Comparison of ENCODE assay signal across 10 cellular contexts in the genomic region with DNA sequence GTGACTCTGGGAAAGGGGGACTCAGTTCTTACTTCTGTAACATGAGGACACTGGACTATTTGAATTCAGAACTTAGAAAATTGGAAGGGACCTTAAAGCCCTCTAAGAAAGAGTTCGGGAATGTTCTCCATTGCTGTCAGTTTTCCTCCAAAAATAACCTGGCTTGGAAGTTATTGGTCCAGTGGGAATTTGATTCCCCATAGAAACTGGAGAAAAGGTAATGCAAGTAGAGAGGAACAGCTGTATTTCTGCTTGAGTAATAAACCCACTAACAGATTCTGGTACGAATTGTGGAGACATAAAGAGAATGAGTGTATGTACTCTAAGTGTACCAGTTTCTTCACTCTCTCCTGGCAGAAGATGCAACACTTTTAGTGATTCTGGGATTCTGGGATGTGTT. TPM values are rescaled to one million over a fixed set of nuclear protein-coding genes. Genes with fewer than 3 reads are reported as not detected.
A peak's percentile ranks its signal among the peaks of the same experiment; 100 is the strongest.
DNase-seq lines count a peak whose midpoint lies in the region; ATAC-seq, FAIRE-seq and TF ChIP-seq lines count a peak whose summit lies in the region.
"Had no signal": no experiment of that assay in that cellular context is flagged by ENCODE, and none has a peak within 500 bp of the region (broad histone marks: within the 10 kb centered on the region; RNA-seq: fewer than 3 reads in every experiment).

No MANE protein-coding gene starts in this region.

- H3K27me3 Mint-ChIP-seq in HFFc6 (ENCODE audit: insufficient read depth), result peaks cover 5% of the 10 kb centered on the region; the same call in 1 of the 2 replicates

- H3K9ac ChIP-seq in K562 (ENCODE audit: insufficient read depth in 1 of 2, low read depth in 2 of 2, low read length in 2 of 2) (peak overlapping the region in 1 of 2 experiments; percentile 94; a peak in 2 of 4 replicates), muscle layer of colon (ENCODE audit: low read length) (no peak overlapping the region)

- peak overlapping the region; percentile 94 for H3K4me3 Mint-ChIP-seq in HFFc6

- H2AFZ ChIP-seq in K562 (ENCODE audit: low read depth, low read length), result no peak overlapping the region

- peaks cover 23% of the 10 kb centered on the region for H4K20me1 ChIP-seq in K562 (replicated peaks; ENCODE audit: control insufficient read depth, insufficient read depth, low read length)

- no peak for FAIRE-seq in A549 (lab: Jason Lieb, UNC)
- FAIRE-seq in K562 (lab: Jason Lieb, UNC), result no peak

- H3K9me1 ChIP-seq in K562 (ENCODE audit: control insufficient read depth, insufficient read depth, low read length), result peaks cover 7% of the 10 kb centered on the region

- 88% methylated on average over 2 of the region's 2 CpGs for WGBS in A549 (ENCODE audit: missing lambda C conversion rate)
- WGBS in K562 (ENCODE audit: insufficient coverage, low coverage, missing lambda C conversion rate), result 58% methylated on average over 2 of the region's 2 CpGs

- H3K9me3 Mint-ChIP-seq in HFFc6, result no peaks in the 10 kb centered on the region

- DNase-seq in A549 (ENCODE audit: low read depth in 1 of 2, low spot score in 1 of 2) (no peak), HFFc6 (no peak), K562 (ENCODE audit: extremely low read depth in 1 of 4, low spot score in 3 of 4) (no peak), NCI-H2029 (lab: John Stamatoyannopoulos, UW) (no peak), 8988T (no peak)
- DNase-seq: stimulated activated CD8-positive, alpha-beta memory T cell treated with anti-CD3 and anti-CD28 coated beads, Interleukin-4, amount 100 ng/mL, for 48 hours had no signal

- BruUV-seq in K562 (replicated peaks; lab: Mats Ljungman, UMichigan), result no TSS peak

- H3K27ac Mint-ChIP-seq in HFFc6, result peak overlapping the region; percentile 96

- H3K27ac ChIP-seq in A549 (0 out of 6 replicates have a peak overlapping the region, but pooled peaks of 1 of the 2 experiments have one; percentile 97), K562 (ENCODE audit: extremely low read depth, low read depth, low read length) (peak overlapping the region; percentile 99; the same call in 2 of the 3 replicates), muscle layer of colon (ENCODE audit: low read depth, low read length) (peak overlapping the region; percentile 83)

- intact Hi-C loops in K562 (cut with micrococcal nuclease), result no loop called here

- H3K4me1 ChIP-seq in A549 (peaks cover 30% of the 10 kb centered on the region; the same call in 2 of the 3 replicates), K562 (replicated peaks in 1 of 2; ENCODE audit: control insufficient read depth in 2 of 2, insufficient read depth in 2 of 2, low read length in 2 of 2) (peaks cover 2 to 43% of the 10 kb centered on the region in 2 experiments), muscle layer of colon (ENCODE audit: insufficient read depth, low read length) (peaks cover 51% of the 10 kb centered on the region)

- H3K27me3 ChIP-seq in K562 (ENCODE audit: control insufficient read depth in 2 of 2, insufficient read depth in 2 of 2, low read length in 2 of 2) (no peaks in the 10 kb centered on the region), muscle layer of colon (ENCODE audit: control insufficient read depth in 1 of 2, insufficient read depth in 2 of 2, low read length in 2 of 2) (no peaks in the 10 kb centered on the region)

- in situ Hi-C loops in K562 (cut with MboI), result no loop called here

- TF ChIP-seq EP300 in A549 (IDR thresholded peaks at IDR 0.05), result no peak
- TF ChIP-seq EP300 in K562 (IDR thresholded peaks at IDR 0.05; ENCODE audit: low read length), result no peak

- peaks cover 44% of the 10 kb centered on the region for H3K36me3 Mint-ChIP-seq in HFFc6 (ENCODE audit: low read depth)

- peaks cover 64% of the 10 kb centered on the region for H3K79me2 ChIP-seq in K562 (ENCODE audit: control insufficient read depth, insufficient read depth, low read length)

- peaks cover 57% of the 10 kb centered on the region for H3K36me3 ChIP-seq in K562 (ENCODE audit: control insufficient read depth, insufficient read depth, low read length)
- no peaks in the 10 kb centered on the region for H3K36me3 ChIP-seq in muscle layer of colon (ENCODE audit: insufficient read depth, low read length)

- POLR2A ChIA-PET in A549 (lab: Yijun Ruan, JAX), result no interaction called here
- POLR2A ChIA-PET in K562 (lab: Yijun Ruan, JAX), result interaction anchor here (0.7 to 2.8 kb wide), 4 partner anchors 10 to 582 kb away, joined by 3 to 17 read pairs (median 8); no protein-coding TSS in a partner anchor

- no peak for ATAC-seq in A549
- no peak for ATAC-seq in K562
- no peak for ATAC-seq in HG03175 (IDR thresholded peaks at IDR 0.05; ENCODE audit: unreplicated experiment)
- ATAC-seq in GM18517 (IDR thresholded peaks at IDR 0.05; ENCODE audit: unreplicated experiment), result no peak

- TF ChIP-seq RAD21 in A549 (conservative IDR thresholded peaks at IDR 0.05 in 1 of 2, IDR thresholded peaks at IDR 0.05 in 1 of 2) (no peak), K562 (CRISPR knock-in tag; conservative IDR thresholded peaks at IDR 0.05 in 1 of 2, IDR thresholded peaks at IDR 0.05 in 1 of 2) (no peak)

- TF ChIP-seq CTCF in A549 (IDR thresholded peaks at IDR 0.05) (no peak), HFFc6 (IDR thresholded peaks at IDR 0.05) (no peak), K562 (IDR thresholded peaks at IDR 0.05 in 2 of 3, conservative IDR thresholded peaks at IDR 0.05 in 1 of 3; ENCODE audit: insufficient read depth in 2 of 3, low read depth in 1 of 3, low read length in 3 of 3) (no peak)

- H3K4me3 ChIP-seq in A549 (peak overlapping the region; percentile 76), K562 (peak overlapping the region; percentile 77; the same call in 1 of the 2 replicates), muscle layer of colon (ENCODE audit: low read depth in 1 of 2, low read length in 2 of 2) (peak overlapping the region in 1 of 2 donors; percentile 97)

- TF ChIP-seq POLR2A in A549 (IDR thresholded peaks at IDR 0.05; ENCODE audit: low read length) (no peak), K562 (conservative IDR thresholded peaks at IDR 0.05) (no peak)

- H3K4me2 ChIP-seq in A549 (peak overlapping the region; percentile 83), K562 (ENCODE audit: insufficient read depth, low read length) (peak overlapping the region; percentile 96)

- peaks cover 53% of the 10 kb centered on the region for H3K4me1 Mint-ChIP-seq in HFFc6 (ENCODE audit: low read depth)

- CTCF ChIA-PET in A549 (lab: Yijun Ruan, JAX), result no interaction called here
- CTCF ChIA-PET in K562 (lab: Yijun Ruan, JAX; ENCODE audit: low intra/inter-chr PET ratio), result no interaction called here

- H3K9me3 ChIP-seq in A549, result no peaks in the 10 kb centered on the region
- H3K9me3 ChIP-seq in K562 (replicated peaks; ENCODE audit: control insufficient read depth, insufficient read depth, low read depth, low read length), result 0 out of 2 replicates have a peak, but pooled peaks cover 2% of the 10 kb centered on the region
- H3K9me3 ChIP-seq in muscle layer of colon (ENCODE audit: low read length), result no peaks in the 10 kb centered on the region

RNA-seq across cellular contexts. Expression of a gene that starts 1.8 kb away (rescaled TPM):
- polyA plus RNA-seq in A549 (2011; rRNA removed) (10.6 and 13.4 TPM in 2 replicates), A549 (2017; fragmentation: RNase III; extraction: RNeasy Plus Mini Kit Qiagen cat#74134 plus additional on column Dnase treatment) (1.5 to 1.8 TPM (median 1.7 TPM) in 3 replicates), K562 (2011; rRNA removed) (5.9 and 6.9 TPM in 2 replicates), K562 (2014; fragmentation: Illumina TruSeq; extraction: Trizol) (3.6 and 4.0 TPM in 2 replicates), K562 (2014; fragmentation: Nextera tagmentation; extraction: Ambion mirVana) (under 1 TPM; 0.21 to 0.96 TPM), K562 (2014; rRNA removed) (2.5 and 3.1 TPM in 2 replicates)
- polyA plus RNA-seq in A549 (2012; cell fraction: cytosol; rRNA removed), result 1.1 and 1.8 TPM in 2 replicates
- 1.1 and 1.6 TPM in 2 replicates for polyA plus RNA-seq in A549 (2012; cell fraction: nucleus; rRNA removed)
- 30.7 and 33.4 TPM in 2 replicates for polyA minus RNA-seq in A549 (2011; rRNA and poly(A)+ RNA removed)
- total RNA-seq in HFFc6 (2021; fragmentation: NEBNext Ultra II Directional; extraction: Animal tissue kit (Norgen Biotek cat#: 25700)), result 10 to 100 TPM; 25.9 to 35.2 (median 30.5) TPM
- total RNA-seq in K562 (2011; cell fraction: chromatin; rRNA removed; ENCODE audit: low replicate concordance), result 46.0 and 78.8 TPM in 2 replicates
- 18.3 and 20.5 TPM in 2 replicates for total RNA-seq in K562 (2011; cell fraction: nucleolus; rRNA removed)
- total RNA-seq in K562 (2011; cell fraction: nucleoplasm; rRNA removed), result 44.7 and 57.6 TPM in 2 replicates
- total RNA-seq in K562 (2014; rRNA removed) (5.0 and 8.9 TPM in 2 replicates), K562 (2014; rRNA removed; fragmentation: Illumina TruSeq; extraction: Trizol) (12.8 and 18.2 TPM in 2 replicates), K562 (2015; rRNA removed; fragmentation: Illumina TruSeq; extraction: Trizol) (12.5 and 13.2 TPM in 2 replicates), K562 (2021) (16.1 and 16.6 TPM in 2 replicates)
- 2.5 and 4.5 TPM in 2 replicates for polyA plus RNA-seq in K562 (2011; cell fraction: cytosol; rRNA removed)
- 21.1 and 29.6 TPM in 2 replicates for polyA plus RNA-seq in K562 (2011; cell fraction: nucleus; rRNA removed)
- polyA plus RNA-seq in K562 (2012), result 2.3 and 3.1 TPM in 2 replicates
- polyA minus RNA-seq in K562 (2011; rRNA and poly(A)+ RNA removed), result 21.8 and 28.1 TPM in 2 replicates
- polyA minus RNA-seq in K562 (2011; cell fraction: cytosol; rRNA and poly(A)+ RNA removed), result 8.1 and 15.2 TPM in 2 replicates
- polyA minus RNA-seq in K562 (2011; cell fraction: nucleus; rRNA and poly(A)+ RNA removed), result 21.9 and 43.3 TPM in 2 replicates

RNA-seq across cellular contexts. Expression of a gene that starts 1.8 kb away (rescaled TPM):
- 102 and 119 TPM in 2 replicates for polyA plus RNA-seq in A549 (2011; rRNA removed)
- 25.2 and 27.2 TPM in 2 replicates for polyA plus RNA-seq in A549 (2012; cell fraction: cytosol; rRNA removed)
- polyA plus RNA-seq in A549 (2012; cell fraction: nucleus; rRNA removed), result 26.8 and 39.6 TPM in 2 replicates
- 41.3 to 43.6 TPM (median 42.6 TPM) in 3 replicates for polyA plus RNA-seq in A549 (2017; fragmentation: RNase III; extraction: RNeasy Plus Mini Kit Qiagen cat#74134 plus additional on column Dnase treatment)
- 75.3 and 94.2 TPM in 2 replicates for polyA minus RNA-seq in A549 (2011; rRNA and poly(A)+ RNA removed)
- 10 to 100 TPM; 53.7 to 66.3 (median 59.2) TPM for total RNA-seq in HFFc6 (2021; fragmentation: NEBNext Ultra II Directional; extraction: Animal tissue kit (Norgen Biotek cat#: 25700))
- total RNA-seq in K562 (2011; cell fraction: chromatin; rRNA removed; ENCODE audit: low replicate concordance), result 147 and 331 TPM in 2 replicates
- total RNA-seq in K562 (2011; cell fraction: nucleolus; rRNA removed), result 125 and 159 TPM in 2 replicates
- 177 and 284 TPM in 2 replicates for total RNA-seq in K562 (2011; cell fraction: nucleoplasm; rRNA removed)
- 72.2 and 87.8 TPM in 2 replicates for total RNA-seq in K562 (2014; rRNA removed)
- total RNA-seq in K562 (2014; rRNA removed; fragmentation: Illumina TruSeq; extraction: Trizol), result 119 and 126 TPM in 2 replicates
- 103 and 109 TPM in 2 replicates for total RNA-seq in K562 (2015; rRNA removed; fragmentation: Illumina TruSeq; extraction: Trizol)
- 91.8 and 102 TPM in 2 replicates for total RNA-seq in K562 (2021)
- 137 and 154 TPM in 2 replicates for polyA plus RNA-seq in K562 (2011; rRNA removed)
- 51.4 and 88.4 TPM in 2 replicates for polyA plus RNA-seq in K562 (2011; cell fraction: cytosol; rRNA removed)
- 247 and 349 TPM in 2 replicates for polyA plus RNA-seq in K562 (2011; cell fraction: nucleus; rRNA removed)
- 60.3 and 89.4 TPM in 2 replicates for polyA plus RNA-seq in K562 (2012)
- polyA plus RNA-seq in K562 (2014; fragmentation: Illumina TruSeq; extraction: Trizol), result 103 and 125 TPM in 2 replicates
- 10 to 100 TPM; 34.2 to 53.8 TPM for polyA plus RNA-seq in K562 (2014; fragmentation: Nextera tagmentation; extraction: Ambion mirVana)
- 91.6 and 99.5 TPM in 2 replicates for polyA plus RNA-seq in K562 (2014; rRNA removed)
- polyA minus RNA-seq in K562 (2011; rRNA and poly(A)+ RNA removed), result 170 and 175 TPM in 2 replicates
- 53.3 and 59.3 TPM in 2 replicates for polyA minus RNA-seq in K562 (2011; cell fraction: cytosol; rRNA and poly(A)+ RNA removed)
- 96.0 and 220 TPM in 2 replicates for polyA minus RNA-seq in K562 (2011; cell fraction: nucleus; rRNA and poly(A)+ RNA removed)

RNA-seq across cellular contexts. Expression of a gene that starts 32.2 kb away (rescaled TPM):
- not detected in 2 replicates for polyA plus RNA-seq in A549 (2011; rRNA removed)
- not detected in 2 replicates for polyA plus RNA-seq in A549 (2012; cell fraction: cytosol; rRNA removed)
- not detected in 2 replicates for polyA plus RNA-seq in A549 (2012; cell fraction: nucleus; rRNA removed)
- not detected in 3 replicates for polyA plus RNA-seq in A549 (2017; fragmentation: RNase III; extraction: RNeasy Plus Mini Kit Qiagen cat#74134 plus additional on column Dnase treatment)
- not detected in 2 replicates for polyA minus RNA-seq in A549 (2011; rRNA and poly(A)+ RNA removed)
- not detected for total RNA-seq in HFFc6 (2021; fragmentation: NEBNext Ultra II Directional; extraction: Animal tissue kit (Norgen Biotek cat#: 25700))
- not detected in 2 replicates for total RNA-seq in K562 (2011; cell fraction: chromatin; rRNA removed; ENCODE audit: low replicate concordance)
- not detected in 2 replicates for total RNA-seq in K562 (2011; cell fraction: nucleolus; rRNA removed)
- total RNA-seq in K562 (2011; cell fraction: nucleoplasm; rRNA removed), result not detected in 2 replicates
- total RNA-seq in K562 (2014; rRNA removed), result not detected in 2 replicates
- not detected in 2 replicates for total RNA-seq in K562 (2014; rRNA removed; fragmentation: Illumina TruSeq; extraction: Trizol)
- total RNA-seq in K562 (2015; rRNA removed; fragmentation: Illumina TruSeq; extraction: Trizol), result not detected in 2 replicates
- total RNA-seq in K562 (2021), result not detected in 2 replicates
- polyA plus RNA-seq in K562 (2011; rRNA removed), result not detected in 2 replicates
- not detected in 2 replicates for polyA plus RNA-seq in K562 (2011; cell fraction: cytosol; rRNA removed)
- polyA plus RNA-seq in K562 (2011; cell fraction: nucleus; rRNA removed), result not detected in 2 replicates
- not detected in 2 replicates for polyA plus RNA-seq in K562 (2012)
- polyA plus RNA-seq in K562 (2014; fragmentation: Illumina TruSeq; extraction: Trizol), result not detected in 2 replicates
- not detected for polyA plus RNA-seq in K562 (2014; fragmentation: Nextera tagmentation; extraction: Ambion mirVana)
- polyA plus RNA-seq in K562 (2014; rRNA removed), result not detected in 2 replicates
- polyA minus RNA-seq in K562 (2011; rRNA and poly(A)+ RNA removed), result not detected in 2 replicates
- not detected in 2 replicates for polyA minus RNA-seq in K562 (2011; cell fraction: cytosol; rRNA and poly(A)+ RNA removed)
- polyA minus RNA-seq in K562 (2011; cell fraction: nucleus; rRNA and poly(A)+ RNA removed), result not detected in 2 replicates
- total RNA-seq: kidney epithelial cell had no signal
